ENCODE assay signal across 21 cellular contexts in genomic region chr6:80437186-80437585, GRCh38.
DNase-seq lines count a peak whose midpoint lies in the region; ATAC-seq and TF ChIP-seq lines count a peak whose summit lies in the region.
"Had no signal": no experiment of that assay in that cellular context is flagged by ENCODE, and none has a peak within 500 bp of the region (broad histone marks: within the 10 kb centered on the region; RNA-seq: fewer than 3 reads in every experiment).

No MANE protein-coding gene starts in this region.

- no peak for TF ChIP-seq RAD21 in SK-N-SH (IDR thresholded peaks at IDR 0.05; ENCODE audit: low read length)

- H2AFZ ChIP-seq in SK-N-SH (ENCODE audit: low read depth) (peak overlapping the region; percentile 9; the same call in 1 of the 2 replicates), mesenchymal stem cell (ENCODE audit: low read depth, low read length) (no peak overlapping the region)

- DNase-seq in EL (peak; percentile 35), SK-N-SH (no peak), epithelial cell of prostate (ENCODE audit: low read depth, low spot score) (no peak), mesenchymal stem cell (no peak), immature natural killer cell (no peak), type B pancreatic cell (ENCODE audit: extremely low spot score, unreplicated experiment) (no peak)
- DNase-seq in stimulated activated CD8-positive, alpha-beta memory T cell treated with anti-CD3 and anti-CD28 coated beads, Interleukin-4, amount 100 ng/mL, for 48 hours, result no peak
- DNase-seq: Calu3; CD8-positive, alpha-beta T cell; DMS53; H7; NCI-H1436; NCI-H2029; NCI-H2171; NCI-H446 treated with DMSO at 0.1 percent for 48 hours; NCI-H69 had no signal

- no peak overlapping the region for H4K91ac ChIP-seq in mesenchymal stem cell (ENCODE audit: low read length)

- no peak for ATAC-seq in activated CD4-positive, CD25-positive, alpha-beta regulatory T cell treated with anti-CD3 and anti-CD28 coated beads, Interleukin-2, amount 50 U/mL, for 24 hours
- ATAC-seq: A549; CD8-positive, alpha-beta T cell; Panc1 had no signal

- H3K9me2 ChIP-seq in SK-N-SH, result no peaks in the 10 kb centered on the region

- H2BK120ac ChIP-seq in mesenchymal stem cell (ENCODE audit: low read depth, low read length), result no peak overlapping the region

- H4K20me1 ChIP-seq in SK-N-SH (ENCODE audit: insufficient read depth), result no peaks in the 10 kb centered on the region
- H4K20me1 ChIP-seq: BLaER1 treated with 17β-estradiol and CSF1 and Interleukin-3, amounts not matched to agents 10 nM and 100 nM had no signal

- H3K36me3 ChIP-seq in SK-N-SH (replicated peaks in 1 of 2; ENCODE audit: control insufficient read depth in 1 of 2, insufficient read depth in 2 of 2, low read length in 1 of 2) (no peaks in the 10 kb centered on the region), mesenchymal stem cell (ENCODE audit: control insufficient read depth in 1 of 2, insufficient read depth in 2 of 2, low read depth in 1 of 2, low read length in 2 of 2) (no peaks in the 10 kb centered on the region)
- H3K36me3 ChIP-seq: BLaER1 treated with 17β-estradiol and CSF1 and Interleukin-3, amounts not matched to agents 10 nM and 100 nM had no signal

- peak overlapping the region; percentile 29; the same call in 1 of the 2 replicates for H3K9ac ChIP-seq in SK-N-SH
- peak overlapping the region; percentile 60 for H3K9ac ChIP-seq in mesenchymal stem cell (ENCODE audit: low read length)
- H3K9ac ChIP-seq: BLaER1 treated with 17β-estradiol and CSF1 and Interleukin-3, amounts not matched to agents 10 nM and 100 nM had no signal

- H3K36me3 Mint-ChIP-seq in immature natural killer cell (peaks cover 0 to 3% (median 0%) of the 10 kb centered on the region in 3 donors), type B pancreatic cell (peaks cover under 1% of the 10 kb centered on the region)
- H3K36me3 Mint-ChIP-seq: CD8-positive, alpha-beta T cell had no signal

- peak overlapping the region; percentile 64 to 76 for H3K27ac ChIP-seq in SK-N-SH (ENCODE audit: low read depth in 2 of 2, low read length in 1 of 2)
- H3K27ac ChIP-seq in epithelial cell of prostate, result peak overlapping the region; percentile 98
- no peak overlapping the region for H3K27ac ChIP-seq in mesenchymal stem cell (ENCODE audit: low read length, poor library complexity, severe bottlenecking)
- H3K27ac ChIP-seq: A549; BLaER1 treated with 17β-estradiol and CSF1 and Interleukin-3, amounts not matched to agents 10 nM and 100 nM; HL-60 had no signal

- H3K4me1 ChIP-seq in SK-N-SH (ENCODE audit: control insufficient read depth in 1 of 2, insufficient read depth in 2 of 2, low read depth in 1 of 2, low read length in 1 of 2) (peaks cover 0 to 19% of the 10 kb centered on the region in 2 experiments; a peak in 3 of 4 replicates), mesenchymal stem cell (ENCODE audit: control insufficient read depth, insufficient read depth, low read depth, low read length) (no peaks in the 10 kb centered on the region)
- H3K4me1 ChIP-seq: BLaER1 treated with 17β-estradiol and CSF1 and Interleukin-3, amounts not matched to agents 10 nM and 100 nM had no signal

- no peak overlapping the region for H3K4me3 Mint-ChIP-seq in immature natural killer cell
- H3K4me3 Mint-ChIP-seq in type B pancreatic cell, result no peak overlapping the region
- H3K4me3 Mint-ChIP-seq: CD8-positive, alpha-beta T cell had no signal

- H3K27me3 ChIP-seq in SK-N-SH (ENCODE audit: insufficient read depth), result no peaks in the 10 kb centered on the region
- no peaks in the 10 kb centered on the region for H3K27me3 ChIP-seq in mesenchymal stem cell (ENCODE audit: control insufficient read depth in 1 of 2, insufficient read depth in 1 of 2, low read length in 2 of 2)
- H3K27me3 ChIP-seq: BLaER1 treated with 17β-estradiol and CSF1 and Interleukin-3, amounts not matched to agents 10 nM and 100 nM had no signal

- no peak overlapping the region for H3K27ac Mint-ChIP-seq in immature natural killer cell
- no peak overlapping the region for H3K27ac Mint-ChIP-seq in type B pancreatic cell
- H3K27ac Mint-ChIP-seq: CD8-positive, alpha-beta T cell had no signal

- H2BK15ac ChIP-seq in mesenchymal stem cell (ENCODE audit: low read depth, poor library complexity, severe bottlenecking), result no peak overlapping the region

- no peak overlapping the region for H2BK12ac ChIP-seq in mesenchymal stem cell (ENCODE audit: low read length in 2 of 2)

- H3K9me3 Mint-ChIP-seq in immature natural killer cell (peaks cover 0 to 13% (median 5%) of the 10 kb centered on the region in 6 donors), type B pancreatic cell (no peaks in the 10 kb centered on the region)

- POLR2A ChIA-PET in SK-N-SH (lab: Yijun Ruan, JAX), result no interaction called here

- H3K79me1 ChIP-seq in mesenchymal stem cell (replicated peaks; ENCODE audit: low read length, poor library complexity, severe bottlenecking), result no peaks in the 10 kb centered on the region

- no peak overlapping the region for H3K4ac ChIP-seq in mesenchymal stem cell (ENCODE audit: low read depth in 1 of 2, low read length in 2 of 2)

- no peak overlapping the region for H2BK5ac ChIP-seq in mesenchymal stem cell (ENCODE audit: low read depth, low read length, poor library complexity, severe bottlenecking)

- no peaks in the 10 kb centered on the region for H3K79me2 ChIP-seq in SK-N-SH (ENCODE audit: insufficient read depth)

- H3K14ac ChIP-seq in mesenchymal stem cell (ENCODE audit: low read length in 2 of 2), result no peak overlapping the region

- H3K27me3 Mint-ChIP-seq in immature natural killer cell (ENCODE audit: low read depth in 3 of 3) (peaks cover 0 to 5% (median 4%) of the 10 kb centered on the region in 3 donors), type B pancreatic cell (no peaks in the 10 kb centered on the region)

- H3K4me1 Mint-ChIP-seq in immature natural killer cell (peaks cover 2 to 6% of the 10 kb centered on the region in 2 donors), type B pancreatic cell (ENCODE audit: unreplicated experiment) (peaks cover 12% of the 10 kb centered on the region)

- H3F3A ChIP-seq in SK-N-SH (replicated peaks; ENCODE audit: insufficient read depth), result peaks cover 18% of the 10 kb centered on the region

- no peak overlapping the region for H3K23ac ChIP-seq in mesenchymal stem cell (ENCODE audit: low read length in 2 of 2)

- no peak overlapping the region for H3K18ac ChIP-seq in mesenchymal stem cell (ENCODE audit: low read depth in 1 of 2, low read length in 2 of 2)

- WGBS in SK-N-SH (ENCODE audit: low lambda C conversion rate), result 19% methylated on average over 1 of the region's 1 CpG
- 88% methylated on average over 1 of the region's 1 CpG for WGBS in mesenchymal stem cell

- no peak overlapping the region for H2AK5ac ChIP-seq in mesenchymal stem cell (ENCODE audit: low read length, severe bottlenecking)

- H3K4me2 ChIP-seq in SK-N-SH (peak overlapping the region; percentile 49; the same call in 1 of the 2 replicates), mesenchymal stem cell (ENCODE audit: low read length, poor library complexity, severe bottlenecking) (no peak overlapping the region)
- H3K4me2 ChIP-seq: A549; BLaER1 treated with 17β-estradiol and CSF1 and Interleukin-3, amounts not matched to agents 10 nM and 100 nM had no signal

- H3K4me3 ChIP-seq in SK-N-SH (ENCODE audit: low read depth in 2 of 2, low read length in 1 of 2) (no peak overlapping the region), mesenchymal stem cell (ENCODE audit: insufficient read depth in 1 of 2, low read depth in 1 of 2, low read length in 2 of 2) (no peak overlapping the region)
- H3K4me3 ChIP-seq: A549; BLaER1 treated with 17β-estradiol and CSF1 and Interleukin-3, amounts not matched to agents 10 nM and 100 nM had no signal

- TF ChIP-seq CTCF in SK-N-SH (IDR thresholded peaks at IDR 0.05) (no peak), type B pancreatic cell (conservative IDR thresholded peaks at IDR 0.05) (no peak)

- TF ChIP-seq EP300 in SK-N-SH (IDR thresholded peaks at IDR 0.05; ENCODE audit: borderline replicate concordance in 1 of 2, low read depth in 1 of 2, low read length in 1 of 2), result peak in 1 of 2 experiments; percentile 80; a peak in 1 of 4 replicates

- CTCF ChIA-PET in SK-N-SH (lab: Yijun Ruan, JAX), result no interaction called here

- H3K9me3 ChIP-seq in SK-N-SH (no peaks in the 10 kb centered on the region), mesenchymal stem cell (ENCODE audit: control insufficient read depth, low read length) (no peaks in the 10 kb centered on the region)
- H3K9me3 ChIP-seq: A549; BLaER1 treated with 17β-estradiol and CSF1 and Interleukin-3, amounts not matched to agents 10 nM and 100 nM had no signal

- no peak overlapping the region for H4K8ac ChIP-seq in mesenchymal stem cell (ENCODE audit: low read length)

TF ChIP-seq in SK-N-SH, 30 proteins besides CTCF, POLR2A, EP300 and RAD21 (continues in another document):
- TF ChIP-seq NRF1 (IDR thresholded peaks at IDR 0.05; ENCODE audit: low read depth, low read length), result no peak
- no peak for TF ChIP-seq CHD2 (IDR thresholded peaks at IDR 0.05; ENCODE audit: low read length, partially characterized antibody)
- TF ChIP-seq GABPA (IDR thresholded peaks at IDR 0.05; ENCODE audit: low read depth), result no peak
- TF ChIP-seq POLR2AphosphoS5 (IDR thresholded peaks at IDR 0.05; ENCODE audit: low read depth, low read length), result peak; percentile 34; the same call in 1 of the 2 replicates
- TF ChIP-seq ELF1 (IDR thresholded peaks at IDR 0.05), result no peak
- no peak for TF ChIP-seq SIN3A (IDR thresholded peaks at IDR 0.05; ENCODE audit: borderline replicate concordance, low read depth, low read length)
- TF ChIP-seq NFIC (IDR thresholded peaks at IDR 0.05; ENCODE audit: borderline replicate concordance), result peak; percentile 89
- TF ChIP-seq FOXM1 (IDR thresholded peaks at IDR 0.05; ENCODE audit: low read depth), result peak; percentile 73; the same call in 1 of the 2 replicates
- TF ChIP-seq FOSL2 (IDR thresholded peaks at IDR 0.05; ENCODE audit: borderline replicate concordance, low read depth), result peak; percentile 79
- no peak for TF ChIP-seq SMC3 (IDR thresholded peaks at IDR 0.05; ENCODE audit: low read depth, low read length)
- TF ChIP-seq MEF2A (IDR thresholded peaks at IDR 0.05; ENCODE audit: borderline replicate concordance, low read depth), result peak; percentile 54; the same call in 1 of the 2 replicates
- TF ChIP-seq RFX5 (IDR thresholded peaks at IDR 0.05; ENCODE audit: low read length), result no peak
- peak; percentile 83 for TF ChIP-seq JUND (IDR thresholded peaks at IDR 0.05)
- no peak for TF ChIP-seq GATA2 (CRISPR knock-in tag; IDR thresholded peaks at IDR 0.05)
- peak; percentile 58; the same call in 1 of the 2 replicates for TF ChIP-seq RXRA (IDR thresholded peaks at IDR 0.05; ENCODE audit: borderline replicate concordance, low read depth)
- TF ChIP-seq, protein P1, sequence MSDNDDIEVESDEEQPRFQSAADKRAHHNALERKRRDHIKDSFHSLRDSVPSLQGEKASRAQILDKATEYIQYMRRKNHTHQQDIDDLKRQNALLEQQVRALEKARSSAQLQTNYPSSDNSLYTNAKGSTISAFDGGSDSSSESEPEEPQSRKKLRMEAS (IDR thresholded peaks at IDR 0.05; ENCODE audit: low read depth), result peak; percentile 29; the same call in 1 of the 2 replicates
